24 cellular contexts compared by ENCODE assay signal in genomic region chr2:68660658-68661057, GRCh38. TPM values are rescaled to one million over a fixed set of nuclear protein-coding genes. Genes with fewer than 3 reads are reported as not detected.
DNase-seq lines count a peak whose midpoint lies in the region; ATAC-seq, FAIRE-seq and TF ChIP-seq lines count a peak whose summit lies in the region.
"Had no signal": no experiment of that assay in that cellular context is flagged by ENCODE, and none has a peak within 500 bp of the region (broad histone marks: within the 10 kb centered on the region; RNA-seq: fewer than 3 reads in every experiment).

No MANE protein-coding gene starts in this region.

- H3K79me2 ChIP-seq in keratinocyte (ENCODE audit: control insufficient read depth, insufficient read depth, low read length), result no peaks in the 10 kb centered on the region
- no peaks in the 10 kb centered on the region for H3K79me2 ChIP-seq in PC-3 (ENCODE audit: low read length)

- no peaks in the 10 kb centered on the region for H3K36me3 ChIP-seq in keratinocyte (ENCODE audit: control insufficient read depth in 2 of 2, extremely low read depth in 1 of 2, insufficient read depth in 2 of 2, low read length in 2 of 2)
- no peaks in the 10 kb centered on the region for H3K36me3 ChIP-seq in ascending aorta
- H3K36me3 ChIP-seq in PC-3 (ENCODE audit: low read depth, low read length), result no peaks in the 10 kb centered on the region
- H3K36me3 ChIP-seq: BLaER1 treated with 17β-estradiol and CSF1 and Interleukin-3, amounts not matched to agents 10 nM and 100 nM; Peyer's patch had no signal

- CTCF ChIA-PET in PC-3 (lab: Charles Lee), result no interaction called here

- H3K27me3 ChIP-seq in keratinocyte (ENCODE audit: control insufficient read depth, extremely low read depth, insufficient read depth, low read length) (peaks cover 7% of the 10 kb centered on the region), ascending aorta (no peaks in the 10 kb centered on the region), PC-3 (ENCODE audit: low read length) (peaks cover 29% of the 10 kb centered on the region)
- H3K27me3 ChIP-seq: BLaER1 treated with 17β-estradiol and CSF1 and Interleukin-3, amounts not matched to agents 10 nM and 100 nM; Peyer's patch had no signal

- peaks cover 19% of the 10 kb centered on the region for H3K27me3 Mint-ChIP-seq in activated T-cell treated with anti-CD3 and anti-CD28 coated beads, Interleukin-2, amount 50 U/mL, for 72 hours (ENCODE audit: low read depth)
- peaks cover 28% of the 10 kb centered on the region for H3K27me3 Mint-ChIP-seq in activated naive CD8-positive, alpha-beta T cell treated with anti-CD3 and anti-CD28 coated beads for 36 hours

- H3K36me3 Mint-ChIP-seq in activated T-cell treated with anti-CD3 and anti-CD28 coated beads, Interleukin-2, amount 50 U/mL, for 72 hours (ENCODE audit: insufficient read depth in 2 of 2), result peaks cover 0 to 2% of the 10 kb centered on the region in 2 donors
- H3K36me3 Mint-ChIP-seq in activated naive CD8-positive, alpha-beta T cell treated with anti-CD3 and anti-CD28 coated beads for 36 hours, result peaks cover 6% of the 10 kb centered on the region

- H3K4me2 ChIP-seq in keratinocyte (ENCODE audit: control insufficient read depth, extremely low read depth, insufficient read depth, low read depth, low read length), result no peak overlapping the region
- H3K4me2 ChIP-seq in PC-3 (ENCODE audit: low read length), result no peak overlapping the region
- H3K4me2 ChIP-seq: A549 had no signal

- H3K4me3 ChIP-seq in keratinocyte (ENCODE audit: control insufficient read depth in 2 of 3, extremely low read depth in 1 of 3, insufficient read depth in 2 of 3, low read depth in 1 of 3, low read length in 3 of 3), result no peak overlapping the region
- no peak overlapping the region for H3K4me3 ChIP-seq in ascending aorta
- no peak overlapping the region for H3K4me3 ChIP-seq in PC-3 (ENCODE audit: low read length)
- H3K4me3 ChIP-seq: A549; BLaER1 treated with 17β-estradiol and CSF1 and Interleukin-3, amounts not matched to agents 10 nM and 100 nM; Peyer's patch; SK-N-MC had no signal

- peak; percentile 61 for FAIRE-seq in keratinocyte (lab: Jason Lieb, UNC)
- FAIRE-seq: A549, H54 had no signal

- H2AFZ ChIP-seq in keratinocyte (ENCODE audit: control insufficient read depth, low read length) (no peak overlapping the region), PC-3 (ENCODE audit: low read length) (no peak overlapping the region)

- DNase-seq in activated T-cell treated with anti-CD3 and anti-CD28 coated beads, Interleukin-2, amount 50 U/mL, for 72 hours, result no peak
- DNase-seq in activated T-cell treated with anti-CD3 and anti-CD28 coated beads for 4 hours (no peak), keratinocyte (ENCODE audit: low read depth, low spot score) (no peak), ascending aorta (ENCODE audit: low spot score in 2 of 2) (no peak), SIG-M5 treated with dmso at 0.1 percent for 504 hours (lab: John Stamatoyannopoulos, UW; ENCODE audit: unreplicated experiment) (no peak), PC-3 (no peak)
- DNase-seq in activated naive CD8-positive, alpha-beta T cell treated with anti-CD3 and anti-CD28 coated beads for 36 hours, result no peak
- DNase-seq: AML-193; Caco-2; CD4-positive, alpha-beta T cell; Karpas-422; NCI-H1092 treated with DMSO at 0.1 percent for 48 hours; NCI-H1436; NCI-H187; NCI-H2081 treated with DMSO at 0.1 percent for 48 hours; NCI-H446; NCI-H524 treated with DMSO at 0.1 percent for 48 hours; Peyer's patch; SHP77 treated with DMSO at 0.1 percent for 48 hours had no signal

- dilution Hi-C loops in keratinocyte (cut with MboI; ENCODE audit: extremely low pct_ligation_motif_present, low sequenced_read_pairs), result no loop called here

- no peak for TF ChIP-seq CTCF in keratinocyte (optimal IDR thresholded peaks at IDR 0.05 in 1 of 3, IDR thresholded peaks at IDR 0.05 in 1 of 3, conservative IDR thresholded peaks at IDR 0.05 in 1 of 3; ENCODE audit: extremely low read depth in 1 of 3, insufficient read depth in 2 of 3, low read length in 3 of 3)
- TF ChIP-seq CTCF in ascending aorta (IDR thresholded peaks at IDR 0.05), result no peak
- TF ChIP-seq CTCF in PC-3 (conservative IDR thresholded peaks at IDR 0.05; ENCODE audit: low read depth, low read length), result no peak

- H4K20me1 ChIP-seq in keratinocyte (ENCODE audit: control insufficient read depth, extremely low read depth, insufficient read depth, low read length) (no peaks in the 10 kb centered on the region), PC-3 (ENCODE audit: low read length) (no peaks in the 10 kb centered on the region)
- H4K20me1 ChIP-seq: BLaER1 treated with 17β-estradiol and CSF1 and Interleukin-3, amounts not matched to agents 10 nM and 100 nM had no signal

- H3K9me2 ChIP-seq in PC-3 (replicated peaks; ENCODE audit: low read length), result peaks cover 4% of the 10 kb centered on the region; the same call in 1 of the 2 replicates

- H3K27ac Mint-ChIP-seq in activated T-cell treated with anti-CD3 and anti-CD28 coated beads, Interleukin-2, amount 50 U/mL, for 72 hours, result no peak overlapping the region
- H3K27ac Mint-ChIP-seq in activated naive CD8-positive, alpha-beta T cell treated with anti-CD3 and anti-CD28 coated beads for 36 hours, result peak overlapping the region; percentile 27
- H3K27ac Mint-ChIP-seq: CD4-positive, alpha-beta T cell had no signal

- H3K9me3 ChIP-seq in keratinocyte (ENCODE audit: control insufficient read depth, low read depth, low read length), result no peaks in the 10 kb centered on the region
- no peaks in the 10 kb centered on the region for H3K9me3 ChIP-seq in ascending aorta
- no peaks in the 10 kb centered on the region for H3K9me3 ChIP-seq in PC-3 (ENCODE audit: low read length)
- H3K9me3 ChIP-seq: A549, Caco-2, Peyer's patch had no signal

- H3K9me1 ChIP-seq in keratinocyte (ENCODE audit: control insufficient read depth, extremely low read depth, insufficient read depth, low read length), result no peaks in the 10 kb centered on the region

- H3K9ac ChIP-seq in keratinocyte (ENCODE audit: control insufficient read depth, extremely low read depth, insufficient read depth, low read length) (no peak overlapping the region), PC-3 (ENCODE audit: low read length) (no peak overlapping the region)
- H3K9ac ChIP-seq: BLaER1 treated with 17β-estradiol and CSF1 and Interleukin-3, amounts not matched to agents 10 nM and 100 nM had no signal

- H3K4me1 Mint-ChIP-seq in activated T-cell treated with anti-CD3 and anti-CD28 coated beads, Interleukin-2, amount 50 U/mL, for 72 hours (ENCODE audit: low read depth), result peaks cover 30% of the 10 kb centered on the region
- peaks cover 46% of the 10 kb centered on the region for H3K4me1 Mint-ChIP-seq in activated naive CD8-positive, alpha-beta T cell treated with anti-CD3 and anti-CD28 coated beads for 36 hours

- BruUV-seq in PC-3 (replicated peaks; lab: Mats Ljungman, UMichigan), result no TSS peak

- H3K4me3 Mint-ChIP-seq in activated T-cell treated with anti-CD3 and anti-CD28 coated beads, Interleukin-2, amount 50 U/mL, for 72 hours, result no peak overlapping the region
- H3K4me3 Mint-ChIP-seq in activated naive CD8-positive, alpha-beta T cell treated with anti-CD3 and anti-CD28 coated beads for 36 hours, result no peak overlapping the region
- H3K4me3 Mint-ChIP-seq: CD4-positive, alpha-beta T cell had no signal

- POLR2A ChIA-PET in PC-3 (lab: Charles Lee; ENCODE audit: unreplicated experiment), result no interaction called here

- H3K27ac ChIP-seq in keratinocyte (ENCODE audit: control insufficient read depth, insufficient read depth, low read length) (no peak overlapping the region), ascending aorta (no peak overlapping the region), PC-3 (ENCODE audit: low read length) (no peak overlapping the region)
- H3K27ac ChIP-seq: A549; BLaER1 treated with 17β-estradiol and CSF1 and Interleukin-3, amounts not matched to agents 10 nM and 100 nM; Peyer's patch; SK-N-MC had no signal

- H3K9me3 Mint-ChIP-seq in activated T-cell treated with anti-CD3 and anti-CD28 coated beads, Interleukin-2, amount 50 U/mL, for 72 hours, result no peaks in the 10 kb centered on the region
- H3K9me3 Mint-ChIP-seq in activated naive CD8-positive, alpha-beta T cell treated with anti-CD3 and anti-CD28 coated beads for 36 hours, result no peaks in the 10 kb centered on the region
- H3K9me3 Mint-ChIP-seq: CD4-positive, alpha-beta T cell had no signal

- intact Hi-C loops in ascending aorta (cut with DNase I) (no loop called here), PC-3 (cut with micrococcal nuclease) (no loop called here)

- H3F3A ChIP-seq in PC-3 (ENCODE audit: low read length, unreplicated experiment), result no peaks in the 10 kb centered on the region

- H3K4me1 ChIP-seq in keratinocyte (ENCODE audit: control insufficient read depth, extremely low read depth, insufficient read depth, low read length) (no peaks in the 10 kb centered on the region), ascending aorta (no peaks in the 10 kb centered on the region), PC-3 (ENCODE audit: insufficient read depth, low read length) (no peaks in the 10 kb centered on the region)
- H3K4me1 ChIP-seq: A549, Caco-2, Peyer's patch had no signal

- ATAC-seq in activated T-cell treated with anti-CD3 and anti-CD28 coated beads, Interleukin-2, amount 50 U/mL, for 72 hours (replicated peaks in 1 of 2), result peak; percentile 69 to 76
- no peak for ATAC-seq in PC-3
- ATAC-seq: A549 had no signal

RNA-seq across cellular contexts. Expression of gene PROKR1, which starts 17.3 kb away (rescaled TPM):
- total RNA-seq in activated T-cell treated with anti-CD3 and anti-CD28 coated beads, Interleukin-2, amount 50 U/mL, for 72 hours, result not detected
- under 1 TPM; 0.52 to 0.60 TPM for total RNA-seq in activated naive CD8-positive, alpha-beta T cell treated with anti-CD3 and anti-CD28 coated beads for 36 hours
- 0.01 TPM in 1 of 3 replicates, not detected in the others for polyA plus RNA-seq in keratinocyte
- polyA plus RNA-seq in keratinocyte (2011; ENCODE audit: low read depth), result not detected
- polyA plus RNA-seq in keratinocyte (2011; cell fraction: cytosol; rRNA removed), result not detected in 2 replicates
- polyA plus RNA-seq in keratinocyte (2011; cell fraction: nucleus; rRNA removed), result 0.05 and 0.08 TPM in 2 replicates
- 0.06 TPM in 1 of 2 replicates, not detected in the other for polyA plus RNA-seq in keratinocyte (2012; ENCODE audit: low replicate concordance)
- polyA minus RNA-seq in keratinocyte, result not detected in 3 replicates
- polyA minus RNA-seq in keratinocyte (2011; cell fraction: cytosol; rRNA and poly(A)+ RNA removed), result not detected
- 0.16 TPM in 1 of 2 replicates, not detected in the other for polyA minus RNA-seq in keratinocyte (2011; cell fraction: nucleus; rRNA and poly(A)+ RNA removed)
- total RNA-seq in ascending aorta (not detected), PC-3 (2014; rRNA removed) (0.12 and 0.26 TPM in 2 replicates)
- total RNA-seq: CD4-positive, alpha-beta T cell; HT-29; Peyer's patch had no signal
- polyA plus RNA-seq: A549 had no signal
